ENCODE assay signal across 11 cellular contexts in genomic region chr11:95716266-95716665, GRCh38.
DNase-seq lines count a peak whose midpoint lies in the region; ATAC-seq, FAIRE-seq and TF ChIP-seq lines count a peak whose summit lies in the region.
"Had no signal": no experiment of that assay in that cellular context is flagged by ENCODE, and none has a peak within 500 bp of the region (broad histone marks: within the 10 kb centered on the region; RNA-seq: fewer than 3 reads in every experiment).

No MANE protein-coding gene starts in this region.

- no peaks in the 10 kb centered on the region for H3K36me3 ChIP-seq in CD4-positive, alpha-beta memory T cell (ENCODE audit: insufficient read depth, low read length)
- no peaks in the 10 kb centered on the region for H3K36me3 ChIP-seq in endothelial cell of umbilical vein (ENCODE audit: control insufficient read depth in 2 of 2, extremely low read depth in 1 of 2, insufficient read depth in 2 of 2, low read length in 2 of 2)

- no peak overlapping the region for H3K9ac ChIP-seq in endothelial cell of umbilical vein (replicated peaks; ENCODE audit: extremely low read depth, insufficient read depth, low read length)

- no peak overlapping the region for H2AFZ ChIP-seq in endothelial cell of umbilical vein (ENCODE audit: low read depth, low read length)

- no TSS peak for BruUV-seq in endothelial cell of umbilical vein (replicated peaks; lab: Mats Ljungman, UMichigan)

- dilution Hi-C loops in endothelial cell of umbilical vein (cut with MboI; ENCODE audit: extremely low pct_ligation_motif_present, low sequenced_read_pairs), result no loop called here

- TF ChIP-seq POLR2A in endothelial cell of umbilical vein (IDR thresholded peaks at IDR 0.05; ENCODE audit: low read depth, low read length), result no peak

- H3K27me3 Mint-ChIP-seq in CD4-positive, alpha-beta memory T cell, result peaks cover 4 to 9% of the 10 kb centered on the region in 2 donors
- no peaks in the 10 kb centered on the region for H3K27me3 Mint-ChIP-seq in type B pancreatic cell

- H3K27me3 ChIP-seq in CD4-positive, alpha-beta memory T cell (ENCODE audit: insufficient read depth, low read length), result no peaks in the 10 kb centered on the region
- H3K27me3 ChIP-seq in endothelial cell of umbilical vein (ENCODE audit: control insufficient read depth in 2 of 2, insufficient read depth in 2 of 2, low read length in 2 of 2), result peaks cover 6 to 19% of the 10 kb centered on the region in 2 experiments

- no peak overlapping the region for H3K4me3 ChIP-seq in CD4-positive, alpha-beta memory T cell (ENCODE audit: low read length in 2 of 2)
- no peak overlapping the region for H3K4me3 ChIP-seq in endothelial cell of umbilical vein (replicated peaks in 1 of 3; ENCODE audit: insufficient read depth in 1 of 3, low read depth in 1 of 3, low read length in 3 of 3)
- H3K4me3 ChIP-seq: psoas muscle had no signal

- no peak for TF ChIP-seq CTCF in endothelial cell of umbilical vein (IDR thresholded peaks at IDR 0.05; ENCODE audit: extremely low read depth in 1 of 2, insufficient read depth in 1 of 2, low read depth in 1 of 2, low read length in 2 of 2)
- TF ChIP-seq CTCF in type B pancreatic cell (conservative IDR thresholded peaks at IDR 0.05), result no peak

- no peak for DNase-seq in CD4-positive, alpha-beta memory T cell
- DNase-seq in endothelial cell of umbilical vein (ENCODE audit: low read depth, low spot score) (no peak), NCI-H2196 treated with DMSO at 0.1 percent for 48 hours (lab: John Stamatoyannopoulos, UW; ENCODE audit: unreplicated experiment) (no peak), type B pancreatic cell (ENCODE audit: extremely low spot score, unreplicated experiment) (no peak), UCSD-AML1 (lab: John Stamatoyannopoulos, UW; ENCODE audit: unreplicated experiment) (no peak)
- DNase-seq in effector CD4-positive, alpha-beta T cell, result no peak
- DNase-seq: central memory CD4-positive, alpha-beta T cell; psoas muscle had no signal

- no peaks in the 10 kb centered on the region for H3K9me3 ChIP-seq in CD4-positive, alpha-beta memory T cell (ENCODE audit: control insufficient read depth in 1 of 2, low read length in 2 of 2)
- no peaks in the 10 kb centered on the region for H3K9me3 ChIP-seq in endothelial cell of umbilical vein (replicated peaks; ENCODE audit: control insufficient read depth, insufficient read depth, low read length)
- H3K9me3 ChIP-seq: psoas muscle had no signal

- POLR2A ChIA-PET in CD4-positive, alpha-beta memory T cell (lab: Charles Lee; ENCODE audit: partially characterized antibody), result interaction anchor here (0.9 to 21.6 kb wide), 6 partner anchors 11 to 627 kb away, joined by 3 to 241 read pairs (median 4); partner anchors contain the start of genes ENDOD1, FAM76B and SESN3
- POLR2A ChIA-PET in endothelial cell of umbilical vein (lab: Charles Lee), result no interaction called here

- H3K4me1 Mint-ChIP-seq in CD4-positive, alpha-beta memory T cell, result peaks cover 27 to 46% (median 37%) of the 10 kb centered on the region in 4 donors
- peaks cover 9% of the 10 kb centered on the region for H3K4me1 Mint-ChIP-seq in type B pancreatic cell (ENCODE audit: unreplicated experiment)

- no peaks in the 10 kb centered on the region for H4K20me1 ChIP-seq in endothelial cell of umbilical vein (replicated peaks; ENCODE audit: control insufficient read depth, extremely low read depth, insufficient read depth, low read length)

- H3K4me2 ChIP-seq in endothelial cell of umbilical vein (ENCODE audit: insufficient read depth, low read length), result no peak overlapping the region

- no peaks in the 10 kb centered on the region for H3K9me1 ChIP-seq in endothelial cell of umbilical vein (replicated peaks; ENCODE audit: control insufficient read depth, extremely low read depth, insufficient read depth, low read length)

- H3K27ac Mint-ChIP-seq in CD4-positive, alpha-beta memory T cell, result peak overlapping the region; percentile 8 to 75 (median 35)
- H3K27ac Mint-ChIP-seq in type B pancreatic cell, result no peak overlapping the region

- intact Hi-C loops in CD4-positive, alpha-beta memory T cell (cut with micrococcal nuclease), result no loop called here
- intact Hi-C loops in endothelial cell of umbilical vein (cut with micrococcal nuclease), result no loop called here

- FAIRE-seq in endothelial cell of umbilical vein (lab: Jason Lieb, UNC), result no peak

- peak overlapping the region in 3 of 8 donors; percentile 3 to 66 (median 23) for H3K4me3 Mint-ChIP-seq in CD4-positive, alpha-beta memory T cell
- no peak overlapping the region for H3K4me3 Mint-ChIP-seq in type B pancreatic cell

- peaks cover 31% of the 10 kb centered on the region for H3K4me1 ChIP-seq in CD4-positive, alpha-beta memory T cell (ENCODE audit: insufficient read depth, low read length)
- no peaks in the 10 kb centered on the region for H3K4me1 ChIP-seq in endothelial cell of umbilical vein (ENCODE audit: control insufficient read depth, extremely low read depth, insufficient read depth, low read length)
- H3K4me1 ChIP-seq: psoas muscle had no signal

- H3K27ac ChIP-seq in CD4-positive, alpha-beta memory T cell (ENCODE audit: low read depth, low read length), result no peak overlapping the region
- H3K27ac ChIP-seq in endothelial cell of umbilical vein (ENCODE audit: insufficient read depth, low read depth, low read length), result peak overlapping the region; percentile 12
- H3K27ac ChIP-seq: psoas muscle, VCaP had no signal

- H3K36me3 Mint-ChIP-seq in CD4-positive, alpha-beta memory T cell, result no peaks in the 10 kb centered on the region
- no peaks in the 10 kb centered on the region for H3K36me3 Mint-ChIP-seq in type B pancreatic cell

- CTCF ChIA-PET in CD4-positive, alpha-beta memory T cell (lab: Charles Lee; ENCODE audit: partially characterized antibody), result interaction anchor here (1.0 to 4.1 kb wide), 5 partner anchors 10 to 564 kb away, joined by 4 to 30 read pairs (median 7); no protein-coding TSS in a partner anchor
- CTCF ChIA-PET in endothelial cell of umbilical vein (lab: Charles Lee), result interaction anchor here (1.5 to 2.8 kb wide), 3 partner anchors 11 to 14 kb away, joined by 4 to 13 read pairs (median 12); no protein-coding TSS in a partner anchor

- peaks cover 0 to 2% (median 0%) of the 10 kb centered on the region in 8 donors for H3K9me3 Mint-ChIP-seq in CD4-positive, alpha-beta memory T cell
- H3K9me3 Mint-ChIP-seq in type B pancreatic cell, result no peaks in the 10 kb centered on the region

- no peaks in the 10 kb centered on the region for H3K79me2 ChIP-seq in endothelial cell of umbilical vein (ENCODE audit: control insufficient read depth, insufficient read depth, low read length)

- ATAC-seq in GM21447 (IDR thresholded peaks at IDR 0.05; ENCODE audit: unreplicated experiment), result peak; percentile 8
- peak; percentile 1 for ATAC-seq in HG03565 (IDR thresholded peaks at IDR 0.05; ENCODE audit: unreplicated experiment)
- ATAC-seq: psoas muscle had no signal

TF ChIP-seq in endothelial cell of umbilical vein, 7 proteins besides CTCF, POLR2A, EP300 and RAD21:
- TF ChIP-seq GATA2 (IDR thresholded peaks at IDR 0.05; ENCODE audit: insufficient read depth, insufficient read length, low read depth, low read length), result no peak
- TF ChIP-seq MYC (IDR thresholded peaks at IDR 0.05; ENCODE audit: low read depth, low read length), result no peak
- no peak for TF ChIP-seq MAX (IDR thresholded peaks at IDR 0.05; ENCODE audit: insufficient read depth, insufficient read length)
- no peak for TF ChIP-seq POLR2AphosphoS5 (IDR thresholded peaks at IDR 0.05; ENCODE audit: insufficient read depth, low read depth, low read length)
- no peak for TF ChIP-seq FOS (IDR thresholded peaks at IDR 0.05; ENCODE audit: borderline replicate concordance, insufficient read depth, low read length)
- no peak for TF ChIP-seq EZH2 (IDR thresholded peaks at IDR 0.05; ENCODE audit: borderline replicate concordance, low read depth, low read length, severe bottlenecking)
- no peak for TF ChIP-seq JUN (IDR thresholded peaks at IDR 0.05; ENCODE audit: borderline replicate concordance, insufficient read depth, insufficient read length, low read depth)
